Comparison of ENCODE assay signal across 1 cellular context in genomic region chr6:165630544-165630953, GRCh38.
TF ChIP-seq lines count a peak whose summit lies in the region.

No MANE protein-coding gene starts in this region.

TF ChIP-seq in endothelial cell of umbilical vein, 7 proteins besides CTCF, POLR2A, EP300 and RAD21:
- TF ChIP-seq MAX (IDR thresholded peaks at IDR 0.05; ENCODE audit: insufficient read depth, insufficient read length) (no peak), FOS (IDR thresholded peaks at IDR 0.05; ENCODE audit: borderline replicate concordance, insufficient read depth, low read length) (no peak), GATA2 (IDR thresholded peaks at IDR 0.05; ENCODE audit: insufficient read depth, insufficient read length, low read depth, low read length) (no peak)
TF ChIP-seq in endothelial cell of umbilical vein: peak in this region for 0.
